ENCODE assay signal across 20 cellular contexts in genomic region chr21:15653710-15654109, GRCh38.
DNase-seq lines count a peak whose midpoint lies in the region; FAIRE-seq and TF ChIP-seq lines count a peak whose summit lies in the region.
"Had no signal": no experiment of that assay in that cellular context is flagged by ENCODE, and none has a peak within 500 bp of the region (broad histone marks: within the 10 kb centered on the region; RNA-seq: fewer than 3 reads in every experiment).

No MANE protein-coding gene starts in this region.

- in situ Hi-C loops in HAP-1 (cut with MboI; ENCODE audit: low sequenced_read_pairs) = no loop called here

- no peaks in the 10 kb centered on the region for H3K27me3 ChIP-seq in testis
- peaks cover 3% of the 10 kb centered on the region; the same call in 1 of the 2 replicates for H3K27me3 ChIP-seq in HAP-1 (ENCODE audit: low read depth)
- H3K27me3 ChIP-seq: BLaER1 had no signal

- H3K4me3 ChIP-seq in testis (no peak overlapping the region), HAP-1 (no peak overlapping the region)
- H3K4me3 ChIP-seq: A549, BLaER1, GM12878 had no signal

- no peak for TF ChIP-seq POLR2A in testis (IDR thresholded peaks at IDR 0.05)

- H3K4me1 ChIP-seq in testis (no peaks in the 10 kb centered on the region), HAP-1 (no peaks in the 10 kb centered on the region)
- H3K4me1 ChIP-seq: BLaER1 had no signal

- TF ChIP-seq CTCF in testis (IDR thresholded peaks at IDR 0.05) = no peak

- intact Hi-C loops in testis (cut with DNase I; ENCODE audit: low total_unique reads) = no loop called here

- H3K36me3 ChIP-seq in testis (ENCODE audit: low read depth, missing control alignments) (no peaks in the 10 kb centered on the region), HAP-1 (replicated peaks) (no peaks in the 10 kb centered on the region)
- H3K36me3 ChIP-seq: BLaER1 had no signal

- DNase-seq in NCI-H82 (lab: John Stamatoyannopoulos, UW) (peak; percentile 27), NCI-H82 treated with DMSO at 0.1 percent for 48 hours (lab: John Stamatoyannopoulos, UW; ENCODE audit: unreplicated experiment) (no peak), NCI-H2171 treated with DMSO at 0.1 percent for 48 hours (lab: John Stamatoyannopoulos, UW) (peak; percentile 74), SK-N-DZ (ENCODE audit: low spot score) (peak; percentile 77), testis (no peak), GM19239 (ENCODE audit: insufficient read length, low spot score) (no peak), HAP-1 (ENCODE audit: low spot score in 2 of 2) (no peak)
- DNase-seq: AML-193; CD4-positive, alpha-beta memory T cell; DMS53; DND-41; EL; HFFc6 had no signal

- FAIRE-seq in islet of Langerhans (lab: Jason Lieb, UNC) (peak; percentile 74), GM19239 (lab: Jason Lieb, UNC) (no peak)
- FAIRE-seq: A549, GM12878, H1 had no signal

- no peak overlapping the region for H3K27ac ChIP-seq in testis
- H3K27ac ChIP-seq: 22Rv1, A549, BLaER1, HL-60 had no signal

- H3K9me3 ChIP-seq in testis (no peaks in the 10 kb centered on the region), HAP-1 (no peaks in the 10 kb centered on the region)
- H3K9me3 ChIP-seq: A549, BLaER1 had no signal

- WGBS in testis, 2 donors = 46 to 52% methylated on average over 2 of the region's 2 CpGs

Comparison
In these comparisons a context has a peak if more than half of its experiments do, and no peak if none do; other contexts are left out.
1. DNase-seq: peak in NCI-H82 (single experiment), NCI-H2171 treated with DMSO at 0.1 percent for 48 hours (single experiment) and SK-N-DZ (single experiment); none in NCI-H82 treated with DMSO at 0.1 percent for 48 hours (single experiment), testis (single experiment), GM19239 (single experiment) and HAP-1 (0 of 2).